ENCODE assay signal across 8 cellular contexts in the genomic region with DNA sequence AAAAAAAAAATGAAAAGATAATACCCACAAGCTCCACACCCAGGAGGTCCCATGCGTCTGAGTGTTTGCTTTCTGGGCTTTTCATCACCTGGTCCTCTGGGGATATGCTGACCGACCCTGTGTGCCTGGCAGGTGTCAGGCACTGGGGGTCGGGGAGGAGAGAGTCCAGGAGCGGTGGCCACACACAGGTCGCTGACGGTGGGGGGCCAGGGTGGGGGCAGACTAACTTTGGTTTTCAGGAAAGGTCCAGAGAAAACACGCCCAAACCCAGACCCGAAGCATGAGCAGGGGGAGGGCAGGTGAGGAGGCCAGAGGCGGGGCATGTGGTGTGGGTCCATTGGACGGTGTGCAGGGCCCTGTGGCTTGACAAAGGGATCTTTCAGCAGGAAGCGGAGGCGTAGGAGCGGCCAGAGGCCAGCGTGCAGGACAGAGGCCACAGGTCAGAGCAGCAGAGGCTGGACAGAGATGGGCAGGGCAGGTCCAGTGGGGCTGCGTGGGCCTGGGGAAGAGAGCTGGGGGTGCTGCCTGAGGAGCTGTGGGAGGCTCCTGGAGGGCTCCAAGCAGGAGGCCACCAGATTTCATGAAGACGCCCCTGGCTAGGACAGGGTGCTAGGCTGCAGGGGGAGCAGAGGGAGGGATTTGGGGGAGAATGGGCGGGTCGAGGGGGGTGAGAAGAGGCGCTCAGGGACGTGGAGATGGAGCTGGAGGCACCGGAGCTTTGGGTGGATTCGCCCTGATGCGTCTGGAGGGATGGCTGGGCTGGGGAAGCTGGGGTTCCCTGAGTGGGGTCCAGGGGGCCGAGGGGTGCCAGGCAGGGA. TPM values are rescaled to one million over a fixed set of nuclear protein-coding genes. Genes with fewer than 3 reads are reported as not detected.
DNase-seq lines count a peak whose midpoint lies in the region; ATAC-seq and TF ChIP-seq lines count a peak whose summit lies in the region.
"Had no signal": no experiment of that assay in that cellular context is flagged by ENCODE, and none has a peak within 500 bp of the region (broad histone marks: within the 10 kb centered on the region; RNA-seq: fewer than 3 reads in every experiment).

No MANE protein-coding gene starts in this region.

- H4K91ac ChIP-seq in mesenchymal stem cell (ENCODE audit: low read length) = no peak overlapping the region

- no peak overlapping the region for H3K18ac ChIP-seq in mesenchymal stem cell (ENCODE audit: low read depth in 1 of 2, low read length in 2 of 2)

- H3K9ac ChIP-seq in mesenchymal stem cell (ENCODE audit: low read length) = no peak overlapping the region

- DNase-seq in GM12864 (ENCODE audit: low read depth) (no peak), SW480 (ENCODE audit: low spot score) (peak; percentile 84), mesenchymal stem cell (no peak), lower leg skin (ENCODE audit: low spot score in 2 of 2) (no peak)

- no peak overlapping the region for H2BK5ac ChIP-seq in mesenchymal stem cell (ENCODE audit: low read depth, low read length, poor library complexity, severe bottlenecking)

- H3K36me3 ChIP-seq in mesenchymal stem cell (ENCODE audit: control insufficient read depth in 1 of 2, insufficient read depth in 2 of 2, low read depth in 1 of 2, low read length in 2 of 2) = peaks cover 0 to 38% of the 10 kb centered on the region in 2 experiments

- no peak overlapping the region for H4K8ac ChIP-seq in mesenchymal stem cell (ENCODE audit: low read length)

- H2BK120ac ChIP-seq in mesenchymal stem cell (ENCODE audit: low read depth, low read length) = no peak overlapping the region

- no peak overlapping the region for H3K23ac ChIP-seq in mesenchymal stem cell (ENCODE audit: low read length in 2 of 2)

- H3K4me1 ChIP-seq in mesenchymal stem cell (ENCODE audit: control insufficient read depth, insufficient read depth, low read depth, low read length) = peaks cover 60% of the 10 kb centered on the region

- peaks cover 7% of the 10 kb centered on the region for H3K79me1 ChIP-seq in mesenchymal stem cell (replicated peaks; ENCODE audit: low read length, poor library complexity, severe bottlenecking)

- TF ChIP-seq POLR2A in lower leg skin (IDR thresholded peaks at IDR 0.05) = no peak

- peak overlapping the region; percentile 95 for H3K4me2 ChIP-seq in mesenchymal stem cell (ENCODE audit: low read length, poor library complexity, severe bottlenecking)

- WGBS in mesenchymal stem cell = 54% methylated on average over 24 of the region's 24 CpGs
- 15 to 18% methylated on average over 24 of the region's 24 CpGs for WGBS in lower leg skin, 2 donors

- no peak overlapping the region for H3K14ac ChIP-seq in mesenchymal stem cell (ENCODE audit: low read length in 2 of 2)

- H3K27me3 ChIP-seq in mesenchymal stem cell (ENCODE audit: control insufficient read depth in 1 of 2, insufficient read depth in 1 of 2, low read length in 2 of 2) = peaks cover 0 to 55% of the 10 kb centered on the region in 2 experiments

- no peak overlapping the region for H2BK15ac ChIP-seq in mesenchymal stem cell (ENCODE audit: low read depth, poor library complexity, severe bottlenecking)

- H3K4ac ChIP-seq in mesenchymal stem cell (ENCODE audit: low read depth in 1 of 2, low read length in 2 of 2) = no peak overlapping the region

- no peaks in the 10 kb centered on the region for H3K9me3 ChIP-seq in mesenchymal stem cell (ENCODE audit: control insufficient read depth, low read length)

- H3K27ac ChIP-seq in mesenchymal stem cell (ENCODE audit: low read length, poor library complexity, severe bottlenecking) = no peak overlapping the region
- H3K27ac ChIP-seq: epithelial cell of prostate, skin epidermis had no signal

- TF ChIP-seq CTCF in GM12864 (IDR thresholded peaks at IDR 0.05; ENCODE audit: low read depth, low read length, missing control alignments) = no peak
- no peak for TF ChIP-seq CTCF in lower leg skin (IDR thresholded peaks at IDR 0.05)

- H2AFZ ChIP-seq in mesenchymal stem cell (ENCODE audit: low read depth, low read length) = no peak overlapping the region

- peak overlapping the region; percentile 48; the same call in 1 of the 2 replicates for H3K4me3 ChIP-seq in GM12864 (ENCODE audit: low read depth, low read length)
- H3K4me3 ChIP-seq in mesenchymal stem cell (ENCODE audit: insufficient read depth in 1 of 2, low read depth in 1 of 2, low read length in 2 of 2) = peak overlapping the region in 1 of 2 experiments; percentile 71
- no peak overlapping the region for H3K4me3 ChIP-seq in lower leg skin (ENCODE audit: low read depth, poor library complexity, severe bottlenecking)

- ATAC-seq in GM19455 (IDR thresholded peaks at IDR 0.05; ENCODE audit: unreplicated experiment) = no peak
- ATAC-seq in HG02870 (IDR thresholded peaks at IDR 0.05; ENCODE audit: unreplicated experiment) = no peak

- intact Hi-C loops in lower leg skin (cut with DNase I; ENCODE audit: low total_unique reads) = no loop called here

- no peak overlapping the region for H2AK5ac ChIP-seq in mesenchymal stem cell (ENCODE audit: low read length, severe bottlenecking)

- no peak overlapping the region for H2BK12ac ChIP-seq in mesenchymal stem cell (ENCODE audit: low read length in 2 of 2)

RNA-seq across cellular contexts. Expression of a gene that starts 15.8 kb away (rescaled TPM):
- not detected for polyA plus RNA-seq in mesenchymal stem cell (2013, experiment 1 of 2)
- polyA plus RNA-seq in mesenchymal stem cell (2013, experiment 2 of 2) = not detected
- 10 to 100 TPM in 2 of 4 donors, 1 to 10 TPM in 2; 9.4 to 19.5 (median 10.5) TPM for total RNA-seq in lower leg skin

RNA-seq across cellular contexts. Expression of a gene that starts 38.4 kb away (rescaled TPM):
- 64.9 TPM for polyA plus RNA-seq in mesenchymal stem cell (2013, experiment 1 of 2)
- 62.3 TPM for polyA plus RNA-seq in mesenchymal stem cell (2013, experiment 2 of 2)
- 10 to 100 TPM; 36.9 to 55.8 (median 54.6) TPM for total RNA-seq in lower leg skin

RNA-seq across cellular contexts. Expression of a gene that starts 45.0 kb away (rescaled TPM):
- polyA plus RNA-seq in mesenchymal stem cell (2013, experiment 1 of 2) = 70.3 TPM
- 75.0 TPM for polyA plus RNA-seq in mesenchymal stem cell (2013, experiment 2 of 2)
- 10 to 100 TPM in 1 of 4 donors, 1 to 10 TPM in 3; 3.6 to 12.9 (median 6.0) TPM for total RNA-seq in lower leg skin

RNA-seq across cellular contexts. Expression of a gene that starts 57.6 kb away (rescaled TPM):
- 7.6 TPM for polyA plus RNA-seq in mesenchymal stem cell (2013, experiment 1 of 2)
- polyA plus RNA-seq in mesenchymal stem cell (2013, experiment 2 of 2) = 7.7 TPM
- total RNA-seq in lower leg skin = 10 to 100 TPM; 16.1 to 36.0 (median 21.5) TPM

RNA-seq across cellular contexts. Expression of a gene that starts 58.4 kb away (rescaled TPM):
- 28.5 TPM for polyA plus RNA-seq in mesenchymal stem cell (2013, experiment 1 of 2)
- polyA plus RNA-seq in mesenchymal stem cell (2013, experiment 2 of 2) = 25.8 TPM
- total RNA-seq in lower leg skin = 10 to 100 TPM; 30.4 to 70.4 (median 40.9) TPM
